In genomic region chr6:53986721-53987526, GRCh38 we compare ENCODE assay signal across 10 cellular contexts.
DNase-seq lines count a peak whose midpoint lies in the region; ATAC-seq and TF ChIP-seq lines count a peak whose summit lies in the region.
"Had no signal": no experiment of that assay in that cellular context is flagged by ENCODE, and none has a peak within 500 bp of the region (broad histone marks: within the 10 kb centered on the region; RNA-seq: fewer than 3 reads in every experiment).

No MANE protein-coding gene starts in this region.

- H3K9me3 ChIP-seq in breast epithelium (no peaks in the 10 kb centered on the region), mammary epithelial cell (replicated peaks; ENCODE audit: insufficient read depth, low read length) (no peaks in the 10 kb centered on the region), body of pancreas (no peaks in the 10 kb centered on the region)

- H3K36me3 ChIP-seq in breast epithelium (no peaks in the 10 kb centered on the region), mammary epithelial cell (ENCODE audit: insufficient read depth, low read length) (no peaks in the 10 kb centered on the region), body of pancreas (replicated peaks in 1 of 2; ENCODE audit: insufficient read depth in 1 of 2, low read depth in 2 of 2) (no peaks in the 10 kb centered on the region)

- TF ChIP-seq POLR2A in breast epithelium (IDR thresholded peaks at IDR 0.05) (no peak), body of pancreas (IDR thresholded peaks at IDR 0.05) (no peak)

- H3K4me1 Mint-ChIP-seq in MCF 10A (ENCODE audit: insufficient read depth, unreplicated experiment), result peaks cover 34% of the 10 kb centered on the region

- H3K79me2 ChIP-seq in mammary epithelial cell (ENCODE audit: insufficient read depth, low read length), result no peaks in the 10 kb centered on the region

- H4K20me1 ChIP-seq in mammary epithelial cell (ENCODE audit: insufficient read depth, low read length), result no peaks in the 10 kb centered on the region

- no peak overlapping the region for H3K4me2 ChIP-seq in mammary epithelial cell (ENCODE audit: insufficient read depth, low read depth, low read length)

- 89% methylated on average over 10 of the region's 10 CpGs for WGBS in mammary epithelial cell (ENCODE audit: low coverage, missing lambda C conversion rate)
- WGBS in body of pancreas, 2 donors, result 60 to 65% methylated on average over 10 of the region's 10 CpGs

- in situ Hi-C loops in mammary epithelial cell (cut with MboI; ENCODE audit: low sequenced_read_pairs in 2 of 2), result loop anchor here (10.0 to 25.0 kb wide), 5 partner anchors 275 to 1250 kb away; no protein-coding TSS in a partner anchor

- peak overlapping the region; percentile 20 for H3K27ac Mint-ChIP-seq in MCF 10A (ENCODE audit: low read depth, unreplicated experiment)
- H3K27ac Mint-ChIP-seq: activated T-helper 1 cell treated with anti-CD3 and anti-CD28 coated beads, Interleukin-12 subunit alpha, Interleukin-12 subunit beta, Interleukin-2, Interleukin-4 antibody, amounts not matched to agents 30 ng/mL and 10 ng/mL and 1 ng/mL, durations not matched to agents 14 hours and 24 hours and 36 hours had no signal

- ATAC-seq in GM18873 (IDR thresholded peaks at IDR 0.05; ENCODE audit: low FRiP score, unreplicated experiment), result no peak
- ATAC-seq in GM19035 (IDR thresholded peaks at IDR 0.05; ENCODE audit: unreplicated experiment), result no peak
- no peak for ATAC-seq in GM18517 (IDR thresholded peaks at IDR 0.05; ENCODE audit: unreplicated experiment)
- no peak for ATAC-seq in body of pancreas

- H3K9ac ChIP-seq in mammary epithelial cell (ENCODE audit: insufficient read depth, low read length), result no peak overlapping the region

- dilution Hi-C loops in mammary epithelial cell (cut with HindIII; ENCODE audit: low sequenced_read_pairs), result no loop called here

- intact Hi-C loops in MCF 10A (cut with micrococcal nuclease) (loop anchor here (1.0 to 10.0 kb wide), 7 partner anchors 280 to 1458 kb away; partner anchors contain the start of gene FAM83B), breast epithelium (cut with DNase I; ENCODE audit: low total_unique reads) (no loop called here), mammary epithelial cell (cut with micrococcal nuclease) (loop anchor here (1.0 to 5.0 kb wide), 6 partner anchors 258 to 1254 kb away; no protein-coding TSS in a partner anchor), body of pancreas (cut with DNase I) (loop anchor here (10.0 kb wide), 1 partner anchor 1258 kb away; no protein-coding TSS in a partner anchor)

- CTCF ChIA-PET in MCF 10A (lab: Yijun Ruan, JAX), result interaction anchor here (0.5 to 3.7 kb wide), 36 partner anchors 9 to 1968 kb away, joined by 3 to 60 read pairs (median 4); no protein-coding TSS in a partner anchor
- CTCF ChIA-PET in mammary epithelial cell (lab: Charles Lee; ENCODE audit: low non-redundant PET), result interaction anchor here (0.6 to 1.2 kb wide), 2 partner anchors 258 to 731 kb away, joined by 6 to 7 read pairs; no protein-coding TSS in a partner anchor

- POLR2A ChIA-PET in MCF 10A (lab: Yijun Ruan, JAX), result interaction anchor here (0.5 to 0.9 kb wide), 6 partner anchors 14 to 1549 kb away, joined by 3 to 4 read pairs (median 3); no protein-coding TSS in a partner anchor

- no peak overlapping the region for H2AFZ ChIP-seq in mammary epithelial cell (ENCODE audit: low read depth, low read length)

- no peaks in the 10 kb centered on the region for H3K27me3 Mint-ChIP-seq in MCF 10A (ENCODE audit: insufficient read depth, unreplicated experiment)

- no peak overlapping the region for H3K4me3 Mint-ChIP-seq in MCF 10A (ENCODE audit: unreplicated experiment)
- H3K4me3 Mint-ChIP-seq: activated T-helper 1 cell treated with anti-CD3 and anti-CD28 coated beads, Interleukin-12 subunit alpha, Interleukin-12 subunit beta, Interleukin-2, Interleukin-4 antibody, amounts not matched to agents 30 ng/mL and 10 ng/mL and 1 ng/mL, durations not matched to agents 14 hours and 24 hours and 36 hours had no signal

- no peaks in the 10 kb centered on the region for H3K4me1 ChIP-seq in breast epithelium
- peaks cover 38% of the 10 kb centered on the region for H3K4me1 ChIP-seq in mammary epithelial cell (ENCODE audit: insufficient read depth, low read length)
- H3K4me1 ChIP-seq in body of pancreas, result no peaks in the 10 kb centered on the region

- H3K9me3 Mint-ChIP-seq in MCF 10A (ENCODE audit: unreplicated experiment), result no peaks in the 10 kb centered on the region
- H3K9me3 Mint-ChIP-seq: activated T-helper 1 cell treated with anti-CD3 and anti-CD28 coated beads, Interleukin-12 subunit alpha, Interleukin-12 subunit beta, Interleukin-2, Interleukin-4 antibody, amounts not matched to agents 30 ng/mL and 10 ng/mL and 1 ng/mL, durations not matched to agents 14 hours and 24 hours and 36 hours had no signal

- no peaks in the 10 kb centered on the region for H3K36me3 Mint-ChIP-seq in MCF 10A (ENCODE audit: insufficient read depth, unreplicated experiment)

- H3K4me3 ChIP-seq in breast epithelium, result no peak overlapping the region
- H3K4me3 ChIP-seq in mammary epithelial cell (replicated peaks in 1 of 3; ENCODE audit: insufficient read depth in 1 of 3, low read depth in 2 of 3, low read length in 3 of 3), result no peak overlapping the region
- no peak overlapping the region for H3K4me3 ChIP-seq in body of pancreas
- H3K4me3 ChIP-seq: skin epidermis had no signal

- BruUV-seq in MCF 10A (replicated peaks; lab: Mats Ljungman, UMichigan) (no TSS peak), mammary epithelial cell (replicated peaks; lab: Mats Ljungman, UMichigan) (no TSS peak)

- TF ChIP-seq CTCF in MCF 10A (IDR thresholded peaks at IDR 0.05; ENCODE audit: unreplicated experiment) (no peak), breast epithelium (IDR thresholded peaks at IDR 0.05) (no peak), mammary epithelial cell (conservative IDR thresholded peaks at IDR 0.05 in 1 of 2, IDR thresholded peaks at IDR 0.05 in 1 of 2; ENCODE audit: extremely low read depth in 1 of 2, insufficient read depth in 1 of 2, low read depth in 1 of 2, low read length in 2 of 2) (no peak), body of pancreas (IDR thresholded peaks at IDR 0.05) (no peak)

- no peak for DNase-seq in MCF 10A (ENCODE audit: unreplicated experiment)
- no peak for DNase-seq in breast epithelium (ENCODE audit: low spot score in 2 of 2)
- DNase-seq in mammary epithelial cell, result peak; percentile 27
- DNase-seq in left kidney (ENCODE audit: low read depth, low spot score), result peak; percentile 61
- DNase-seq in body of pancreas, result no peak

- H3K27me3 ChIP-seq in breast epithelium (no peaks in the 10 kb centered on the region), mammary epithelial cell (ENCODE audit: insufficient read depth, low read length) (no peaks in the 10 kb centered on the region), body of pancreas (no peaks in the 10 kb centered on the region)

- H3K27ac ChIP-seq in breast epithelium, result no peak overlapping the region
- no peak overlapping the region for H3K27ac ChIP-seq in mammary epithelial cell (ENCODE audit: insufficient read depth, low read depth, low read length)
- no peak overlapping the region for H3K27ac ChIP-seq in body of pancreas
- H3K27ac ChIP-seq: skin epidermis had no signal

Comparison
In these comparisons a context has a peak if more than half of its experiments do, and no peak if none do; other contexts are left out.
1. DNase-seq: peak in mammary epithelial cell (single experiment) and left kidney (single experiment); none in MCF 10A (single experiment), breast epithelium (0 of 2) and body of pancreas (0 of 4).